Comparison of ENCODE assay signal across 39 cellular contexts in genomic region chr13:109741966-109742365, GRCh38.
"Had no signal": no experiment of that assay in that cellular context is flagged by ENCODE, and none has a peak within 500 bp of the region (broad histone marks: within the 10 kb centered on the region; RNA-seq: fewer than 3 reads in every experiment).

No MANE protein-coding gene starts in this region.

- H3K36me3 Mint-ChIP-seq: activated CD4-positive, alpha-beta memory T cell treated with anti-CD3 and anti-CD28 coated beads for 36 hours; activated naive CD4-positive, alpha-beta T cell treated with anti-CD3 and anti-CD28 coated beads, Interleukin-2, amount 50 U/mL, for 72 hours; brain had no signal

- H3K4me3 Mint-ChIP-seq: activated B cell treated with CpG ODN at 0.5 μM for 24 hours; activated CD4-positive, alpha-beta memory T cell treated with anti-CD3 and anti-CD28 coated beads for 36 hours; activated naive CD4-positive, alpha-beta T cell treated with anti-CD3 and anti-CD28 coated beads for 36 hours; activated T-cell treated with anti-CD3 and anti-CD28 coated beads, Interleukin-2, amount 50 U/mL, for 4 hours; activated T-helper 1 cell treated with anti-CD3 and anti-CD28 coated beads, Interleukin-12 subunit alpha, Interleukin-12 subunit beta, Interleukin-2, Interleukin-4 antibody, amounts not matched to agents 30 ng/mL and 10 ng/mL and 1 ng/mL, durations not matched to agents 14 hours and 24 hours and 36 hours; brain had no signal

- DNase-seq: activated B cell treated with CpG ODN at 0.5 μM for 24 hours; activated CD4-positive, alpha-beta memory T cell treated with anti-CD3 and anti-CD28 coated beads for 36 hours; activated CD4-positive, alpha-beta T cell treated with anti-CD3 and anti-CD28 coated beads for 4 hours; activated CD4-positive, alpha-beta T cell treated with anti-CD3 and anti-CD28 coated beads, Interleukin-2, amount 50 U/mL, for 1 hour; activated CD4-positive, CD25-positive, alpha-beta regulatory T cell treated with anti-CD3 and anti-CD28 coated beads, Interleukin-2, amount 50 U/mL, for 72 hours; activated CD8-positive, alpha-beta memory T cell treated with anti-CD3 and anti-CD28 coated beads, Interleukin-2, amount 50 U/mL, for 4 hours; activated gamma-delta T cell treated with Interleukin-2 at 50 U/mL for 16 hours; activated naive CD4-positive, alpha-beta T cell treated with anti-CD3 and anti-CD28 coated beads for 36 hours; activated T-cell treated with anti-CD3 and anti-CD28 coated beads for 4 hours; activated T-cell treated with anti-CD3 and anti-CD28 coated beads, Interleukin-2, amount 50 U/mL, for 4 hours; central memory CD4-positive, alpha-beta T cell; Kasumi-1; KG1; MG63; NCI-H1048; NCI-H1105 treated with DMSO at 0.1 percent for 48 hours; NCI-H1436; NCI-H1694; NCI-H1930; NCI-H2081 treated with DMSO at 0.1 percent for 48 hours; NCI-H345; NCI-H510A; NCI-H526; NCI-H748 treated with DMSO at 0.1 percent for 48 hours; NK-92 treated with Interleukin-12 subunit alpha and Interleukin-12 subunit beta, amount 100 ng/mL, for 24 hours; PC-9; Right ventricle myocardium superior; SW 1271; T-helper 1 cell; T-helper 2 cell; T-helper 9 cell had no signal

- H3K4me3 ChIP-seq: adrenal gland, MG63 had no signal

- H3K27ac Mint-ChIP-seq: activated B cell treated with CpG ODN at 0.5 μM for 24 hours; activated CD4-positive, alpha-beta memory T cell treated with anti-CD3 and anti-CD28 coated beads for 36 hours; activated naive CD4-positive, alpha-beta T cell treated with anti-CD3 and anti-CD28 coated beads for 36 hours; activated naive CD4-positive, alpha-beta T cell treated with anti-CD3 and anti-CD28 coated beads, Interleukin-2, amount 50 U/mL, for 72 hours; activated T-helper 1 cell treated with anti-CD3 and anti-CD28 coated beads, Interleukin-12 subunit alpha, Interleukin-12 subunit beta, Interleukin-2, Interleukin-4 antibody, amounts not matched to agents 30 ng/mL and 10 ng/mL and 1 ng/mL, durations not matched to agents 14 hours and 24 hours and 36 hours; brain had no signal

- H2AFZ ChIP-seq: PC-9 had no signal

- H3K27ac ChIP-seq: adrenal gland, RWPE1, VCaP had no signal

- ATAC-seq: activated naive CD4-positive, alpha-beta T cell treated with anti-CD3 and anti-CD28 coated beads, Interleukin-2, amount 50 U/mL, for 72 hours; activated T-cell treated with anti-CD3 and anti-CD28 coated beads, Interleukin-2, amount 50 U/mL, for 4 hours had no signal

- H3K9me3 Mint-ChIP-seq: activated CD4-positive, alpha-beta memory T cell treated with anti-CD3 and anti-CD28 coated beads for 36 hours; activated naive CD4-positive, alpha-beta T cell treated with anti-CD3 and anti-CD28 coated beads for 36 hours; activated naive CD4-positive, alpha-beta T cell treated with anti-CD3 and anti-CD28 coated beads, Interleukin-2, amount 50 U/mL, for 72 hours; activated T-cell treated with anti-CD3 and anti-CD28 coated beads, Interleukin-2, amount 50 U/mL, for 4 hours; activated T-helper 1 cell treated with anti-CD3 and anti-CD28 coated beads, Interleukin-12 subunit alpha, Interleukin-12 subunit beta, Interleukin-2, Interleukin-4 antibody, amounts not matched to agents 30 ng/mL and 10 ng/mL and 1 ng/mL, durations not matched to agents 14 hours and 24 hours and 36 hours had no signal

- H3K4me1 Mint-ChIP-seq: activated B cell treated with CpG ODN at 0.5 μM for 24 hours had no signal

- H3K27me3 Mint-ChIP-seq: activated CD4-positive, alpha-beta memory T cell treated with anti-CD3 and anti-CD28 coated beads for 36 hours had no signal

- H3K36me3 ChIP-seq: adrenal gland, MG63 had no signal

- H3K27me3 ChIP-seq: adrenal gland, MG63 had no signal

- H3K9me3 ChIP-seq: adrenal gland, MG63 had no signal

- FAIRE-seq: bronchial epithelial cell, RCC 7860 had no signal
